Comparison of ENCODE assay signal across 7 cellular contexts in the genomic region with DNA sequence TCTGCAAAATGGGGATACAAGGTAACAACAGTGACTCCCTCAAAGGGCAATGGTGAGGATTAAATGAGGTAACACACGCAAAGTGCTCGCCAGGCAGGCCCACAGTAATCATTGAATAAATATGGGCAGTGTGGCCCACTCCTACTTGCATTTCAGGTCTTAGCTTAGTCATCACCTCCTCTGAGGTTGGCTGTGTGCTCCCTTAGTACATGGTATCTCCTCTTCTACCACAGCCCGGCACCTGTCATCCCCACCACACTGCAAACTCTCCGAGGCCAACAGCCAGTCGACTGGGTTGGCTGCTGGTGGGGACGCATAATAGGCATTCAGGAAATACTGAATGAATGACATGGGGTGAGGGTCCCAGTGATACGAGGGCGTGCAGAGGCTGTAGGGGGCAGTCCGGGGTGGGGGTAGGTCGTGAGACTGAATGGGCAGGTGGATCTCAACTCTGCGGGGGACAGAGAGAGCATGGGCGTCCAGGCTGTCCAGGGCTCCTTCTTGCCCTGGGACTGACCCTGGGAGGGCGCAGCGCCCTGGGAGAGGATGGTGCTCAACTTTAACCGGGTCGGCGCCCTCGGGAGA. TPM values are rescaled to one million over a fixed set of nuclear protein-coding genes. Genes with fewer than 3 reads are reported as not detected.
DNase-seq lines count a peak whose midpoint lies in the region; ATAC-seq and TF ChIP-seq lines count a peak whose summit lies in the region.

No MANE protein-coding gene starts in this region.

- H3K36me3 Mint-ChIP-seq in activated T-cell treated with anti-CD3 and anti-CD28 coated beads, Interleukin-2, amount 50 U/mL, for 72 hours (ENCODE audit: insufficient read depth in 2 of 2), result no peaks in the 10 kb centered on the region

- ATAC-seq in activated T-cell treated with anti-CD3 and anti-CD28 coated beads, Interleukin-2, amount 50 U/mL, for 72 hours (replicated peaks in 1 of 2), result peak; percentile 36 to 63
- ATAC-seq in HG02763 (IDR thresholded peaks at IDR 0.05; ENCODE audit: unreplicated experiment), result no peak
- no peak for ATAC-seq in GM21390 (IDR thresholded peaks at IDR 0.05; ENCODE audit: unreplicated experiment)
- ATAC-seq in omental fat pad (ENCODE audit: low FRiP score), result no peak

- H3K4me3 ChIP-seq in HUES48 (ENCODE audit: low read depth, low read length), result peak overlapping the region; percentile 69
- peak overlapping the region; percentile 66 for H3K4me3 ChIP-seq in iPS-15b (ENCODE audit: low read depth, low read length)

- H3K4me3 Mint-ChIP-seq in activated T-cell treated with anti-CD3 and anti-CD28 coated beads, Interleukin-2, amount 50 U/mL, for 72 hours, result peak overlapping the region; percentile 74 to 81

- peak; percentile 5 to 39 for DNase-seq in activated T-cell treated with anti-CD3 and anti-CD28 coated beads, Interleukin-2, amount 50 U/mL, for 72 hours
- peak; percentile 4 to 10 for DNase-seq in stimulated activated CD4-positive, alpha-beta T cell treated with anti-CD3 and anti-CD28 coated beads, Interleukin-15, amount 100 ng/mL, for 48 hours (ENCODE audit: low read depth in 2 of 2)
- no peak for DNase-seq in omental fat pad (ENCODE audit: low spot score)

- H3K9me3 ChIP-seq in HUES48 (ENCODE audit: control insufficient read depth, insufficient read depth, low read length) (no peaks in the 10 kb centered on the region), iPS-15b (ENCODE audit: control insufficient read depth, insufficient read depth, low read length) (no peaks in the 10 kb centered on the region)

- H3K36me3 ChIP-seq in HUES48 (ENCODE audit: control insufficient read depth, insufficient read depth, low read length) (no peaks in the 10 kb centered on the region), iPS-15b (ENCODE audit: control insufficient read depth, insufficient read depth, low read length) (no peaks in the 10 kb centered on the region)

- H3K27me3 ChIP-seq in HUES48 (ENCODE audit: control insufficient read depth, insufficient read depth, low read length) (peaks cover 31% of the 10 kb centered on the region), iPS-15b (ENCODE audit: control insufficient read depth, insufficient read depth, low read length) (peaks cover 26% of the 10 kb centered on the region)

- 0 out of 2 replicates have a peak, but pooled peaks cover 3% of the 10 kb centered on the region for H3K4me1 ChIP-seq in HUES48 (ENCODE audit: control insufficient read depth, insufficient read depth, low read length)
- no peaks in the 10 kb centered on the region for H3K4me1 ChIP-seq in iPS-15b (ENCODE audit: control insufficient read depth, insufficient read depth, low read length)

- no peak overlapping the region for H3K27ac Mint-ChIP-seq in activated T-cell treated with anti-CD3 and anti-CD28 coated beads, Interleukin-2, amount 50 U/mL, for 72 hours

- no peak overlapping the region for H3K27ac ChIP-seq in HUES48 (ENCODE audit: low read depth, low read length)

- H3K4me1 Mint-ChIP-seq in activated T-cell treated with anti-CD3 and anti-CD28 coated beads, Interleukin-2, amount 50 U/mL, for 72 hours (ENCODE audit: low read depth), result peaks cover 38% of the 10 kb centered on the region

- TF ChIP-seq CTCF in omental fat pad (IDR thresholded peaks at IDR 0.05), result no peak

- H3K27me3 Mint-ChIP-seq in activated T-cell treated with anti-CD3 and anti-CD28 coated beads, Interleukin-2, amount 50 U/mL, for 72 hours (ENCODE audit: low read depth), result peaks cover 21% of the 10 kb centered on the region

- H3K9me3 Mint-ChIP-seq in activated T-cell treated with anti-CD3 and anti-CD28 coated beads, Interleukin-2, amount 50 U/mL, for 72 hours, result no peaks in the 10 kb centered on the region

- no peak overlapping the region for H3K9ac ChIP-seq in HUES48 (ENCODE audit: low read depth, low read length)
- H3K9ac ChIP-seq in iPS-15b (ENCODE audit: low read depth, low read length), result no peak overlapping the region

RNA-seq across cellular contexts. Expression of a gene that starts 0.4 kb away (rescaled TPM):
- under 1 TPM in 1 of 2 donors, not detected in 1; 0.24 TPM for total RNA-seq in activated T-cell treated with anti-CD3 and anti-CD28 coated beads, Interleukin-2, amount 50 U/mL, for 72 hours
- 10 to 100 TPM; 13.1 to 84.6 (median 20.2) TPM for total RNA-seq in omental fat pad

Comparison
In these comparisons a context has a peak if more than half of its experiments do, and no peak if none do; other contexts are left out.
1. ATAC-seq: peak in activated T-cell treated with anti-CD3 and anti-CD28 coated beads, Interleukin-2, amount 50 U/mL, for 72 hours (2 of 2); none in HG02763 (single experiment), GM21390 (single experiment) and omental fat pad (single experiment).
2. RNA of a gene that starts 0.4 kb away (total RNA-seq): 13.1 to 84.6 TPM in omental fat pad; 0.24 TPM in activated T-cell treated with anti-CD3 and anti-CD28 coated beads, Interleukin-2, amount 50 U/mL, for 72 hours; every median in the first group is over 10 times any median in the second.